Comparison of ENCODE assay signal across 21 cellular contexts in genomic region chr3:37075955-37076354, GRCh38.
"Had no signal": no experiment of that assay in that cellular context is flagged by ENCODE, and none has a peak within 500 bp of the region (broad histone marks: within the 10 kb centered on the region; RNA-seq: fewer than 3 reads in every experiment).

No MANE protein-coding gene starts in this region.

- DNase-seq: effector memory CD4-positive, alpha-beta T cell; heart left ventricle; hippocampal formation; left colon; left ventricle myocardium superior; mesenchymal stem cell; midbrain; psoas muscle; retina; right lobe of liver; spleen; stimulated activated CD4-positive, alpha-beta T cell treated with anti-CD3 and anti-CD28 coated beads, Interleukin-15, amount 100 ng/mL, for 24 hours; stimulated activated CD4-positive, alpha-beta T cell treated with anti-CD3 and anti-CD28 coated beads, Interleukin-1b, Interleukin-23, amount 100 ng/mL, for 48 hours; stimulated activated CD4-positive, alpha-beta T cell treated with anti-CD3 and anti-CD28 coated beads, Interleukin-4, amount 100 ng/mL, for 24 hours; testis; trophoblast cell had no signal

- H3K4me1 Mint-ChIP-seq: stimulated activated memory B cell treated with anti-CD40 and anti-IgM and Interleukin-4, amounts not matched to agents 10 μg/mL and 1 μg/mL and 100 μg/mL, for 72 hours had no signal

- H3K27ac Mint-ChIP-seq: nephron; stimulated activated memory B cell treated with anti-CD40 and anti-IgM and Interleukin-4, amounts not matched to agents 10 μg/mL and 1 μg/mL and 100 μg/mL, for 72 hours; stimulated activated naive CD8-positive, alpha-beta T cell treated with anti-CD3 and anti-CD28 coated beads, Interleukin-15, Interleukin-2, amounts not matched to agents 100 ng/mL and 50 ng/mL, for 24 hours had no signal

- H3K4me1 ChIP-seq: psoas muscle, testis had no signal

- H3K27ac ChIP-seq: esophagus muscularis mucosa, heart left ventricle, psoas muscle, right lobe of liver, spleen, testis had no signal

- H3K4me3 ChIP-seq: esophagus muscularis mucosa, heart left ventricle, lung, psoas muscle, right lobe of liver, spleen, testis had no signal

- ATAC-seq: heart left ventricle; left colon; left ventricle myocardium superior; psoas muscle; right lobe of liver; stimulated activated memory B cell treated with anti-CD40 and anti-IgM and Interleukin-4, amounts not matched to agents 10 μg/mL and 1 μg/mL and 100 μg/mL, for 72 hours had no signal

- H3K9me3 ChIP-seq: esophagus muscularis mucosa, heart left ventricle, psoas muscle, right lobe of liver, spleen, testis had no signal

- H3K27me3 ChIP-seq: esophagus muscularis mucosa, heart left ventricle, right lobe of liver, spleen, testis had no signal

- H3K9me3 Mint-ChIP-seq: nephron; stimulated activated memory B cell treated with anti-CD40 and anti-IgM and Interleukin-4, amounts not matched to agents 10 μg/mL and 1 μg/mL and 100 μg/mL, for 72 hours; stimulated activated naive CD8-positive, alpha-beta T cell treated with anti-CD3 and anti-CD28 coated beads, Interleukin-15, Interleukin-2, amounts not matched to agents 100 ng/mL and 50 ng/mL, for 24 hours had no signal

- H3K4me3 Mint-ChIP-seq: nephron; stimulated activated memory B cell treated with anti-CD40 and anti-IgM and Interleukin-4, amounts not matched to agents 10 μg/mL and 1 μg/mL and 100 μg/mL, for 72 hours; stimulated activated naive CD8-positive, alpha-beta T cell treated with anti-CD3 and anti-CD28 coated beads, Interleukin-15, Interleukin-2, amounts not matched to agents 100 ng/mL and 50 ng/mL, for 24 hours had no signal

- H3K27me3 Mint-ChIP-seq: stimulated activated memory B cell treated with anti-CD40 and anti-IgM and Interleukin-4, amounts not matched to agents 10 μg/mL and 1 μg/mL and 100 μg/mL, for 72 hours; stimulated activated naive CD8-positive, alpha-beta T cell treated with anti-CD3 and anti-CD28 coated beads, Interleukin-15, Interleukin-2, amounts not matched to agents 100 ng/mL and 50 ng/mL, for 24 hours had no signal
